ENCODE assay signal across 36 cellular contexts in genomic region chr7:158563051-158563450, GRCh38. TPM values are rescaled to one million over a fixed set of nuclear protein-coding genes. Genes with fewer than 3 reads are reported as not detected.
"Had no signal": no experiment of that assay in that cellular context is flagged by ENCODE, and none has a peak within 500 bp of the region (broad histone marks: within the 10 kb centered on the region; RNA-seq: fewer than 3 reads in every experiment).

No MANE protein-coding gene starts in this region.

- H3K4me3 ChIP-seq: ascending aorta, cardiac muscle cell had no signal

- H3K9me3 Mint-ChIP-seq: activated B cell treated with CpG ODN at 0.5 μM for 24 hours; activated CD4-positive, alpha-beta memory T cell treated with anti-CD3 and anti-CD28 coated beads for 36 hours; activated CD4-positive, alpha-beta T cell treated with anti-CD3 and anti-CD28 coated beads, Interleukin-2, amount 10 ng/mL, durations not matched to agents 24 days and 14 days; activated CD8-positive, alpha-beta T cell treated with anti-CD3 and anti-CD28 coated beads for 36 hours; activated naive CD4-positive, alpha-beta T cell treated with anti-CD3 and anti-CD28 coated beads, Interleukin-2, amount 10 ng/mL, durations not matched to agents 7 days and 5 days; activated naive CD4-positive, alpha-beta T cell treated with anti-CD3 and anti-CD28 coated beads, Interleukin-2, amount 50 U/mL, for 24 hours; activated naive CD8-positive, alpha-beta T cell treated with anti-CD3 and anti-CD28 coated beads, Interleukin-2, amount 10 ng/mL, durations not matched to agents 7 days and 5 days; activated naive CD8-positive, alpha-beta T cell treated with anti-CD3 and anti-CD28 coated beads, Interleukin-2, amount 50 U/mL, for 24 hours; activated T-cell treated with anti-CD3 and anti-CD28 coated beads, Interleukin-2, amount 50 U/mL, for 4 hours; activated T-cell treated with anti-CD3 and anti-CD28 coated beads, Interleukin-2, amount 50 U/mL, for 72 hours; activated T-helper 1 cell treated with anti-CD3 and anti-CD28 coated beads, Interleukin-12 subunit alpha, Interleukin-12 subunit beta, Interleukin-2, Interleukin-4 antibody, amounts not matched to agents 30 ng/mL and 10 ng/mL and 1 ng/mL, durations not matched to agents 14 hours and 24 hours and 36 hours; activated T-helper 2 cell treated with anti-CD3 and anti-CD28 coated beads, Interferon-gamma antibody, Interleukin-2, Interleukin-4, amounts not matched to agents 10 μg/mL and 5 μg/mL and 100 μg/mL, durations not matched to agents 14 hours and 24 hours and 36 hours; T-helper 1 cell treated with Interleukin-12 subunit alpha and Interleukin-12 subunit beta and Interleukin-4 antibody, amounts not matched to agents 30 μg/mL and 1 μg/mL, for 36 hours; T-helper 2 cell treated with Interferon-gamma antibody and Interleukin-4, amounts not matched to agents 5 μg/mL and 100 μg/mL, for 36 hours had no signal

- H3K36me3 Mint-ChIP-seq: activated CD4-positive, alpha-beta memory T cell treated with anti-CD3 and anti-CD28 coated beads for 36 hours; activated naive CD4-positive, alpha-beta T cell treated with anti-CD3 and anti-CD28 coated beads, Interleukin-2, amount 10 ng/mL, durations not matched to agents 7 days and 5 days; activated naive CD4-positive, alpha-beta T cell treated with anti-CD3 and anti-CD28 coated beads, Interleukin-2, amount 50 U/mL, for 24 hours; activated naive CD8-positive, alpha-beta T cell; activated naive CD8-positive, alpha-beta T cell treated with anti-CD3 and anti-CD28 coated beads, Interleukin-2, amount 10 ng/mL, durations not matched to agents 7 days and 5 days had no signal

- H3K36me3 ChIP-seq: ascending aorta, cardiac muscle cell had no signal

- H3K27ac Mint-ChIP-seq: activated B cell treated with CpG ODN at 0.5 μM for 24 hours; activated CD4-positive, alpha-beta memory T cell treated with anti-CD3 and anti-CD28 coated beads for 36 hours; activated CD4-positive, alpha-beta T cell treated with anti-CD3 and anti-CD28 coated beads, Interleukin-2, amount 10 ng/mL, durations not matched to agents 24 days and 14 days; activated CD8-positive, alpha-beta T cell treated with anti-CD3 and anti-CD28 coated beads for 36 hours; activated naive CD4-positive, alpha-beta T cell treated with anti-CD3 and anti-CD28 coated beads, Interleukin-2, amount 10 ng/mL, durations not matched to agents 7 days and 5 days; activated naive CD4-positive, alpha-beta T cell treated with anti-CD3 and anti-CD28 coated beads, Interleukin-2, amount 50 U/mL, for 24 hours; activated naive CD8-positive, alpha-beta T cell; activated naive CD8-positive, alpha-beta T cell treated with anti-CD3 and anti-CD28 coated beads, Interleukin-2, amount 10 ng/mL, durations not matched to agents 7 days and 5 days; activated naive CD8-positive, alpha-beta T cell treated with anti-CD3 and anti-CD28 coated beads, Interleukin-2, amount 50 U/mL, for 24 hours; activated T-cell treated with anti-CD3 and anti-CD28 coated beads, Interleukin-2, amount 50 U/mL, for 72 hours; activated T-helper 1 cell treated with anti-CD3 and anti-CD28 coated beads, Interleukin-12 subunit alpha, Interleukin-12 subunit beta, Interleukin-2, Interleukin-4 antibody, amounts not matched to agents 30 ng/mL and 10 ng/mL and 1 ng/mL, durations not matched to agents 14 hours and 24 hours and 36 hours; activated T-helper 2 cell treated with anti-CD3 and anti-CD28 coated beads, Interferon-gamma antibody, Interleukin-2, Interleukin-4, amounts not matched to agents 10 μg/mL and 5 μg/mL and 100 μg/mL, durations not matched to agents 14 hours and 24 hours and 36 hours; T-helper 1 cell treated with Interleukin-12 subunit alpha and Interleukin-12 subunit beta and Interleukin-4 antibody, amounts not matched to agents 30 μg/mL and 1 μg/mL, for 36 hours; T-helper 2 cell treated with Interferon-gamma antibody and Interleukin-4, amounts not matched to agents 5 μg/mL and 100 μg/mL, for 36 hours had no signal

- H3K4me3 Mint-ChIP-seq: activated B cell treated with CpG ODN at 0.5 μM for 24 hours; activated CD4-positive, alpha-beta memory T cell treated with anti-CD3 and anti-CD28 coated beads for 36 hours; activated CD4-positive, alpha-beta T cell treated with anti-CD3 and anti-CD28 coated beads, Interleukin-2, amount 10 ng/mL, durations not matched to agents 24 days and 14 days; activated CD8-positive, alpha-beta T cell treated with anti-CD3 and anti-CD28 coated beads for 36 hours; activated naive CD4-positive, alpha-beta T cell treated with anti-CD3 and anti-CD28 coated beads, Interleukin-2, amount 10 ng/mL, durations not matched to agents 7 days and 5 days; activated naive CD4-positive, alpha-beta T cell treated with anti-CD3 and anti-CD28 coated beads, Interleukin-2, amount 50 U/mL, for 24 hours; activated naive CD8-positive, alpha-beta T cell; activated naive CD8-positive, alpha-beta T cell treated with anti-CD3 and anti-CD28 coated beads, Interleukin-2, amount 10 ng/mL, durations not matched to agents 7 days and 5 days; activated naive CD8-positive, alpha-beta T cell treated with anti-CD3 and anti-CD28 coated beads, Interleukin-2, amount 50 U/mL, for 24 hours; activated T-cell treated with anti-CD3 and anti-CD28 coated beads, Interleukin-2, amount 50 U/mL, for 4 hours; activated T-cell treated with anti-CD3 and anti-CD28 coated beads, Interleukin-2, amount 50 U/mL, for 72 hours; activated T-helper 1 cell treated with anti-CD3 and anti-CD28 coated beads, Interleukin-12 subunit alpha, Interleukin-12 subunit beta, Interleukin-2, Interleukin-4 antibody, amounts not matched to agents 30 ng/mL and 10 ng/mL and 1 ng/mL, durations not matched to agents 14 hours and 24 hours and 36 hours; brain; T-helper 1 cell treated with Interleukin-12 subunit alpha and Interleukin-12 subunit beta and Interleukin-4 antibody, amounts not matched to agents 30 μg/mL and 1 μg/mL, for 36 hours; T-helper 2 cell treated with Interferon-gamma antibody and Interleukin-4, amounts not matched to agents 5 μg/mL and 100 μg/mL, for 36 hours had no signal

- H3K9me3 ChIP-seq: ascending aorta had no signal

- DNase-seq: activated B cell treated with CpG ODN at 0.5 μM for 24 hours; activated CD4-positive, alpha-beta memory T cell treated with anti-CD3 and anti-CD28 coated beads for 36 hours; activated CD4-positive, alpha-beta T cell treated with anti-CD3 and anti-CD28 coated beads for 4 hours; activated CD4-positive, alpha-beta T cell treated with anti-CD3 and anti-CD28 coated beads, Interleukin-2, amount 10 ng/mL, durations not matched to agents 24 days and 14 days; activated CD4-positive, alpha-beta T cell treated with anti-CD3 and anti-CD28 coated beads, Interleukin-2, amount 50 U/mL, for 1 hour; activated CD4-positive, alpha-beta T cell treated with anti-CD3 and anti-CD28 coated beads, Interleukin-2, amount 50 U/mL, for 4 hours; activated CD4-positive, CD25-positive, alpha-beta regulatory T cell treated with anti-CD3 and anti-CD28 coated beads, Interleukin-2, amount 50 U/mL, for 72 hours; activated CD8-positive, alpha-beta memory T cell treated with anti-CD3 and anti-CD28 coated beads, Interleukin-2, amount 50 U/mL, for 4 hours; activated CD8-positive, alpha-beta T cell treated with anti-CD3 and anti-CD28 coated beads for 36 hours; activated effector memory CD4-positive, alpha-beta T cell treated with Interleukin-2 at 50 U/mL for 16 hours; activated gamma-delta T cell; activated naive CD4-positive, alpha-beta T cell treated with anti-CD3 and anti-CD28 coated beads, Interleukin-2, amount 10 ng/mL, durations not matched to agents 7 days and 5 days; activated naive CD4-positive, alpha-beta T cell treated with Interleukin-2 at 50 U/mL for 16 hours; activated naive CD8-positive, alpha-beta T cell treated with anti-CD3 and anti-CD28 coated beads, Interleukin-2, amount 10 ng/mL, durations not matched to agents 7 days and 5 days; activated naive CD8-positive, alpha-beta T cell treated with anti-CD3 and anti-CD28 coated beads, Interleukin-2, amount 50 U/mL, for 24 hours; activated T-cell treated with anti-CD3 and anti-CD28 coated beads for 4 hours; activated T-cell treated with anti-CD3 and anti-CD28 coated beads, Interleukin-2, amount 50 U/mL, for 1 hour; activated T-cell treated with anti-CD3 and anti-CD28 coated beads, Interleukin-2, amount 50 U/mL, for 4 hours; activated T-cell treated with anti-CD3 and anti-CD28 coated beads, Interleukin-2, amount 50 U/mL, for 72 hours; amygdala; caudate nucleus; T-helper 1 cell; T-helper 2 cell; T-helper 9 cell had no signal

- H3K27me3 ChIP-seq: ascending aorta had no signal

- H3K27ac ChIP-seq: ascending aorta, cardiac muscle cell, VCaP had no signal

- H3K4me1 ChIP-seq: ascending aorta had no signal

- ATAC-seq: activated CD8-positive, alpha-beta T cell treated with anti-CD3 and anti-CD28 coated beads for 36 hours; activated T-cell treated with anti-CD3 and anti-CD28 coated beads, Interleukin-2, amount 50 U/mL, for 4 hours; activated T-cell treated with anti-CD3 and anti-CD28 coated beads, Interleukin-2, amount 50 U/mL, for 72 hours had no signal

- FAIRE-seq: bronchial epithelial cell, TTC549 had no signal

- H3K4me1 Mint-ChIP-seq: activated CD4-positive, alpha-beta T cell treated with anti-CD3 and anti-CD28 coated beads, Interleukin-2, amount 10 ng/mL, durations not matched to agents 24 days and 14 days; activated naive CD4-positive, alpha-beta T cell treated with anti-CD3 and anti-CD28 coated beads, Interleukin-2, amount 10 ng/mL, durations not matched to agents 7 days and 5 days; activated naive CD4-positive, alpha-beta T cell treated with anti-CD3 and anti-CD28 coated beads, Interleukin-2, amount 50 U/mL, for 24 hours; activated naive CD8-positive, alpha-beta T cell treated with anti-CD3 and anti-CD28 coated beads, Interleukin-2, amount 10 ng/mL, durations not matched to agents 7 days and 5 days had no signal

RNA-seq across cellular contexts. Expression of gene PTPRN2, which starts 24.6 kb away (rescaled TPM):
- total RNA-seq: cardiac muscle cell had no signal
